21 cellular contexts compared by ENCODE assay signal in genomic region chr3:14623569-14624051, GRCh38. TPM values are rescaled to one million over a fixed set of nuclear protein-coding genes. Genes with fewer than 3 reads are reported as not detected.
DNase-seq lines count a peak whose midpoint lies in the region; ATAC-seq lines count a peak whose summit lies in the region.
"Had no signal": no experiment of that assay in that cellular context is flagged by ENCODE, and none has a peak within 500 bp of the region (broad histone marks: within the 10 kb centered on the region; RNA-seq: fewer than 3 reads in every experiment).

No MANE protein-coding gene starts in this region.

- DNase-seq in DMS 273 (lab: John Stamatoyannopoulos, UW; ENCODE audit: unreplicated experiment) = peak; percentile 45
- no peak for DNase-seq in DMS 273 treated with DMSO at 0.1 percent for 48 hours (lab: John Stamatoyannopoulos, UW)
- DNase-seq in NCI-H446 (lab: John Stamatoyannopoulos, UW) = peak; percentile 29 to 68
- DNase-seq in left cardiac atrium = no peak
- peak; percentile 38 for DNase-seq in posterior vena cava (ENCODE audit: low spot score)
- DNase-seq in GDM1 (lab: John Stamatoyannopoulos, UW) = no peak
- DNase-seq in NCI-H526 (lab: John Stamatoyannopoulos, UW) = no peak
- DNase-seq: Calu3; CD4-positive, alpha-beta memory T cell; DMS79; IMR-90; Kasumi-1; NCI-H1105 treated with DMSO at 0.1 percent for 48 hours; NCI-H1930; NCI-H2171 treated with DMSO at 0.1 percent for 48 hours; NCI-H510A; NCI-H82; PC-9; SK-N-SH had no signal

- intact Hi-C loops in left cardiac atrium (cut with DNase I) (loop anchor here in 1 of 2 donors (10.0 kb wide), 1 partner anchor 109 kb away; no protein-coding TSS in a partner anchor), posterior vena cava (cut with DNase I) (no loop called here)

- ATAC-seq in left cardiac atrium = peak; percentile 56 to 80
- no peak for ATAC-seq in GM21526 (IDR thresholded peaks at IDR 0.05; ENCODE audit: low FRiP score, unreplicated experiment)

RNA-seq across cellular contexts. Expression of gene CCDC174, which starts 28.0 kb away (rescaled TPM):
- total RNA-seq in left cardiac atrium (10 to 100 TPM; 12.0 to 13.0 TPM), posterior vena cava (10 to 100 TPM; 15.6 to 19.0 TPM)

RNA-seq across cellular contexts. Expression of gene C3orf20, which starts 51.3 kb away (rescaled TPM):
- total RNA-seq in left cardiac atrium = under 1 TPM in 1 of 2 donors, not detected in 1; 0.10 TPM
- total RNA-seq in posterior vena cava = under 1 TPM in 1 of 2 donors, not detected in 1; 0.10 TPM
- total RNA-seq: HT-29, IMR-90, PC-9 had no signal

Comparison
In these comparisons a context has a peak if more than half of its experiments do, and no peak if none do; other contexts are left out.
1. DNase-seq: peak in DMS 273 (single experiment), NCI-H446 (2 of 2) and posterior vena cava (single experiment); none in DMS 273 treated with DMSO at 0.1 percent for 48 hours (single experiment), left cardiac atrium (single experiment), GDM1 (single experiment) and NCI-H526 (0 of 2).